9 cellular contexts compared by ENCODE assay signal in the genomic region with DNA sequence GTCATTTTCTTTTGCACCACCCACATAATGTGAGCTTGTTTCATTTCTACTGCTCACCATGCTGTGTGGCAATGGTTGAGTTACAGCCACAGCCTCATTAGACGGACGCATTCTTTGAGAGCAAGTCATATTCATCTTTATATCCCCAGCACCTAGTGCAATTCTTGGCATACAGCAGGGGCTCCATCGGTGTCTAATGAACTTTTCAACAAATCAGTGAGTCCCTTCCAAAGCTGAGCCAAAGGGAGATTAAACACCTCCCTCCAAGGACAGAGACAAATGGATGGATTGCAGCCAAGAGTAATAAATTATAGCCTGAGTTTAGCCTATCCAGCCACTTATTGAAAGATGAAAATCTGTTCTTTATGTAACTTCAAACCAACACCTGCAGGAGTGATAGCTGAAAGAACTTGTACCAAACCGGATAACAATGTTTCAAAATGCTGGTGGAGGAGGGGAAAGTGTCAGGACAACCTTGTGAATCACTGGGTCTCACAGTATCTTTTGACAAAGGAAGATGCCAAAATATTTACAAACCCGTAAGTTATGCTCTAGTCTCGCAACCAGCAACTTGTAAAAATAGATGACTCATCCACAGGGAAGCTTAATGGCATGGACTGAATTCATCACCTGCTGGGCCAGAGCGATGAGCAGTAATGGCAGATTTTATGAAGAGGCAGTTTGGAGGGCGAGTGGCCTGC.
DNase-seq lines count a peak whose midpoint lies in the region; ATAC-seq and TF ChIP-seq lines count a peak whose summit lies in the region.
"Had no signal": no experiment of that assay in that cellular context is flagged by ENCODE, and none has a peak within 500 bp of the region (broad histone marks: within the 10 kb centered on the region; RNA-seq: fewer than 3 reads in every experiment).

No MANE protein-coding gene starts in this region.

- peak; percentile 64 for DNase-seq in H4 (ENCODE audit: low spot score)
- peak; percentile 60 for DNase-seq in NCI-H345 treated with DMSO at 0.1 percent for 48 hours (lab: John Stamatoyannopoulos, UW; ENCODE audit: unreplicated experiment)
- peak; percentile 68 to 96 for DNase-seq in cardiac fibroblast (ENCODE audit: low read depth in 2 of 2)
- peak; percentile 14 for DNase-seq in pons (ENCODE audit: low spot score)
- DNase-seq in GM19238 (ENCODE audit: insufficient read length, low spot score) = no peak
- DNase-seq in HUDEP-2 (lab: John Stamatoyannopoulos, UW; ENCODE audit: unreplicated experiment in 76 of 76) = no peak
- no peak for DNase-seq in cortex of kidney (lab: John Stamatoyannopoulos, UW)
- DNase-seq: tibial artery had no signal

- no peak for ATAC-seq in GM18520 (IDR thresholded peaks at IDR 0.05; ENCODE audit: unreplicated experiment)

- no peak for TF ChIP-seq CTCF in cardiac fibroblast (IDR thresholded peaks at IDR 0.05; ENCODE audit: low read depth, low read length)

- no peak overlapping the region for H3K4me3 ChIP-seq in cardiac fibroblast (replicated peaks in 1 of 2; ENCODE audit: low read depth in 2 of 2, low read length in 2 of 2)
- H3K4me3 ChIP-seq: tibial artery had no signal

Comparison
In these comparisons a context has a peak if more than half of its experiments do, and no peak if none do; other contexts are left out.
1. DNase-seq: peak in H4 (single experiment), NCI-H345 treated with DMSO at 0.1 percent for 48 hours (single experiment), cardiac fibroblast (2 of 2) and pons (single experiment); none in GM19238 (single experiment), HUDEP-2 (0 of 76) and cortex of kidney (single experiment).